24 cellular contexts compared by ENCODE assay signal in the genomic region with DNA sequence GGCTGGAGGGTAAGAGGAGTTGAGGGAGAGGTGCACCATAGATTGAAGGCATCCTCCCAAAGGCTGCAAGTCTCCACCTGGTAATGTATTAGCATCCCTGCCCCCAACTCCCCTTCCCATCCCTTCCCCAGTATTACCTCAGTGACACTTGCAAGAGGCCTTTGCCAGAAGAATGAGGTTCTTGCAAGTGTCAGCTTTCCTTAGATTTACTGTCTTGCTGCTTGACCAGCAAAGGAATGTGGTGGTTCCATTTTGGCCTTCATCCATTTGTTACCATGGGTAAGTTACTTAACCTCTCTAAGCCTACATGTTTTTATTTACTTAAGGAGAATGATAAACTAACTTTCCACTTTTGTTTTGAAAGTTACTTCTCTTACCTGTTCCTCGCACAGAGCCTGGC.
"Had no signal": no experiment of that assay in that cellular context is flagged by ENCODE, and none has a peak within 500 bp of the region (broad histone marks: within the 10 kb centered on the region; RNA-seq: fewer than 3 reads in every experiment).

No MANE protein-coding gene starts in this region.

- H3K27me3 ChIP-seq: colonic mucosa, heart right ventricle, neutrophil, ovary, suprapubic skin, tibial nerve had no signal

- H3K36me3 ChIP-seq: cardiac muscle cell, colonic mucosa, heart right ventricle, left ventricle myocardium inferior, neutrophil, ovary, suprapubic skin, tibial nerve had no signal

- H3K9me3 ChIP-seq: colonic mucosa, heart right ventricle, left ventricle myocardium inferior, neutrophil, ovary, suprapubic skin, tibial nerve had no signal

- H3K27ac ChIP-seq: cardiac muscle cell, colonic mucosa, epithelial cell of prostate, heart right ventricle, left ventricle myocardium inferior, neutrophil, ovary, suprapubic skin, tibial nerve had no signal

- ATAC-seq: heart right ventricle; sciatic nerve; stimulated activated naive B cell treated with anti-CD40 and anti-IgM and Interleukin-4, amounts not matched to agents 10 μg/mL and 1 μg/mL and 100 μg/mL, for 72 hours had no signal

- H3K4me3 ChIP-seq: cardiac muscle cell, colonic mucosa, heart right ventricle, left ventricle myocardium inferior, ovary, suprapubic skin, tibial nerve had no signal

- DNase-seq: activated CD4-positive, alpha-beta memory T cell treated with anti-CD3 and anti-CD28 coated beads for 36 hours; activated CD4-positive, alpha-beta T cell treated with anti-CD3 and anti-CD28 coated beads, Interleukin-2, amount 10 ng/mL, durations not matched to agents 24 days and 14 days; activated CD4-positive, CD25-positive, alpha-beta regulatory T cell treated with anti-CD3 and anti-CD28 coated beads, Interleukin-2, amount 50 U/mL, for 72 hours; activated CD8-positive, alpha-beta memory T cell treated with anti-CD3 and anti-CD28 coated beads, Interleukin-2, amount 50 U/mL, for 4 hours; activated gamma-delta T cell treated with Interleukin-2 at 50 U/mL for 16 hours; activated naive CD4-positive, alpha-beta T cell treated with anti-CD3 and anti-CD28 coated beads, Interleukin-2, amount 50 U/mL, for 16 hours; activated T-cell treated with anti-CD3 and anti-CD28 coated beads, Interleukin-2, amount 50 U/mL, for 1 hour; amygdala; cerebellar nuclear complex; colonic mucosa; effector CD8-positive, alpha-beta T cell; heart right ventricle; left ventricle myocardium inferior; ovary; retina; small intestine; stimulated activated naive B cell treated with anti-CD40 and anti-IgM and Interleukin-4, amounts not matched to agents 10 μg/mL and 1 μg/mL and 100 μg/mL, for 72 hours; T-helper 2 cell had no signal

- H3K4me1 ChIP-seq: colonic mucosa had no signal
